ENCODE assay signal across 1 cellular context in the genomic region with DNA sequence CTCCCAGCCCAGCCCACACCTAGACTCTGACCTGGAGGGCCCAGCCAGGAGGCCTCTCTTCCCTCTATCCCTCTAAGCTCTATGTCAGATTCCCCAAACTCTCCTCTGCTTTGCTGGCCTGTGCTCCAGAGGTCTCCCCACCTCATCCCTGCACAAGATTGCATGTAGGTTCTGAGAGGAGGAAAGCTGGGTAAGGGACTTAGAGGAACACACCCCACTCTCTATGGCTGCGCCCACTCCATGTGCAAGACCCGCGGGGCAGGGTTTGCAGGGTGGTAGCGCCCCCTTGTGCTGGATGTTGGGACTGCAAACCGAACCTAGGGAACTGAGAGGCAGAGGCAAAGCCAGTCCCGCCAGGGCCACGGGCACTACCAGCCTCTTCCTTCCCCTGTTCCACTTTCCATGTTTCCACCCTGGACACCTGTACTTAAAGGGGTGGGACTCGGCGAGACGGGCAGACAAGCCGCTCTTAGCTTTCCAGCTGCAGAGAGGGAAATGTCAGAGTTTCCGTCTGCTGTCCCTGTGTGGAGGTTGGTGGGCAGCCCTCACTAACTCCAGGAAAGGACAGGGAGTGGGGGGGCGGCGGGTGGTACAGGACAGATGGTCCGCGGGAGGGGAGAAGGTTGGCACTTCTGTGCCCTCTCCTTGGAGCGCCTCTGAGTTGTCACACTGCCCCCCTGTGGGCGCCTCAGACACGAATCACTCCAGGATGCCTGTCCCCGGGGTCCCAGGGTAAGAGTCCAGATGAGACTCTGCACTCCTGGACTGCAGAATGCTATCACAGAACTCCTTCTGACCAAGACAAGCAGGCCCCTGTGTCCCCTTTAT.
TF ChIP-seq lines count a peak whose summit lies in the region.

No MANE protein-coding gene starts in this region.

TF ChIP-seq in HepG2, 621 proteins besides CTCF, POLR2A, EP300 and RAD21 (continued from another document and continues in another):
- TF ChIP-seq, protein P1, sequence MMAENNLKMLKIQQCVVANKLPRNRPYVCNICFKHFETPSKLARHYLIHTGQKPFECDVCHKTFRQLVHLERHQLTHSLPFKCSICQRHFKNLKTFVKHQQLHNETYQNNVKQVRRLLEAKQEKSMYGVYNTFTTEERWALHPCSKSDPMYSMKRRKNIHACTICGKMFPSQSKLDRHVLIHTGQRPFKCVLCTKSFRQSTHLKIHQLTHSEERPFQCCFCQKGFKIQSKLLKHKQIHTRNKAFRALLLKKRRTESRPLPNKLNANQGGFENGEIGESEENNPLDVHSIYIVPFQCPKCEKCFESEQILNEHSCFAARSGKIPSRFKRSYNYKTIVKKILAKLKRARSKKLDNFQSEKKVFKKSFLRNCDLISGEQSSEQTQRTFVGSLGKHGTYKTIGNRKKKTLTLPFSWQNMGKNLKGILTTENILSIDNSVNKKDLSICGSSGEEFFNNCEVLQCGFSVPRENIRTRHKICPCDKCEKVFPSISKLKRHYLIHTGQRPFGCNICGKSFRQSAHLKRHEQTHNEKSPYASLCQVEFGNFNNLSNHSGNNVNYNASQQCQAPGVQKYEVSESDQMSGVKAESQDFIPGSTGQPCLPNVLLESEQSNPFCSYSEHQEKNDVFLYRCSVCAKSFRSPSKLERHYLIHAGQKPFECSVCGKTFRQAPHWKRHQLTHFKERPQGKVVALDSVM (CRISPR knock-in tag; IDR thresholded peaks at IDR 0.05) = peak; percentile 84
- TF ChIP-seq, protein P2, sequence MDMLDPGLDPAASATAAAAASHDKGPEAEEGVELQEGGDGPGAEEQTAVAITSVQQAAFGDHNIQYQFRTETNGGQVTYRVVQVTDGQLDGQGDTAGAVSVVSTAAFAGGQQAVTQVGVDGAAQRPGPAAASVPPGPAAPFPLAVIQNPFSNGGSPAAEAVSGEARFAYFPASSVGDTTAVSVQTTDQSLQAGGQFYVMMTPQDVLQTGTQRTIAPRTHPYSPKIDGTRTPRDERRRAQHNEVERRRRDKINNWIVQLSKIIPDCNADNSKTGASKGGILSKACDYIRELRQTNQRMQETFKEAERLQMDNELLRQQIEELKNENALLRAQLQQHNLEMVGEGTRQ (IDR thresholded peaks at IDR 0.05; ENCODE audit: low read depth, low read length) = no peak
- TF ChIP-seq, protein P2 (CRISPR knock-in tag; IDR thresholded peaks at IDR 0.05; ENCODE audit: borderline replicate concordance) = no peak
- TF ChIP-seq, protein P3, sequence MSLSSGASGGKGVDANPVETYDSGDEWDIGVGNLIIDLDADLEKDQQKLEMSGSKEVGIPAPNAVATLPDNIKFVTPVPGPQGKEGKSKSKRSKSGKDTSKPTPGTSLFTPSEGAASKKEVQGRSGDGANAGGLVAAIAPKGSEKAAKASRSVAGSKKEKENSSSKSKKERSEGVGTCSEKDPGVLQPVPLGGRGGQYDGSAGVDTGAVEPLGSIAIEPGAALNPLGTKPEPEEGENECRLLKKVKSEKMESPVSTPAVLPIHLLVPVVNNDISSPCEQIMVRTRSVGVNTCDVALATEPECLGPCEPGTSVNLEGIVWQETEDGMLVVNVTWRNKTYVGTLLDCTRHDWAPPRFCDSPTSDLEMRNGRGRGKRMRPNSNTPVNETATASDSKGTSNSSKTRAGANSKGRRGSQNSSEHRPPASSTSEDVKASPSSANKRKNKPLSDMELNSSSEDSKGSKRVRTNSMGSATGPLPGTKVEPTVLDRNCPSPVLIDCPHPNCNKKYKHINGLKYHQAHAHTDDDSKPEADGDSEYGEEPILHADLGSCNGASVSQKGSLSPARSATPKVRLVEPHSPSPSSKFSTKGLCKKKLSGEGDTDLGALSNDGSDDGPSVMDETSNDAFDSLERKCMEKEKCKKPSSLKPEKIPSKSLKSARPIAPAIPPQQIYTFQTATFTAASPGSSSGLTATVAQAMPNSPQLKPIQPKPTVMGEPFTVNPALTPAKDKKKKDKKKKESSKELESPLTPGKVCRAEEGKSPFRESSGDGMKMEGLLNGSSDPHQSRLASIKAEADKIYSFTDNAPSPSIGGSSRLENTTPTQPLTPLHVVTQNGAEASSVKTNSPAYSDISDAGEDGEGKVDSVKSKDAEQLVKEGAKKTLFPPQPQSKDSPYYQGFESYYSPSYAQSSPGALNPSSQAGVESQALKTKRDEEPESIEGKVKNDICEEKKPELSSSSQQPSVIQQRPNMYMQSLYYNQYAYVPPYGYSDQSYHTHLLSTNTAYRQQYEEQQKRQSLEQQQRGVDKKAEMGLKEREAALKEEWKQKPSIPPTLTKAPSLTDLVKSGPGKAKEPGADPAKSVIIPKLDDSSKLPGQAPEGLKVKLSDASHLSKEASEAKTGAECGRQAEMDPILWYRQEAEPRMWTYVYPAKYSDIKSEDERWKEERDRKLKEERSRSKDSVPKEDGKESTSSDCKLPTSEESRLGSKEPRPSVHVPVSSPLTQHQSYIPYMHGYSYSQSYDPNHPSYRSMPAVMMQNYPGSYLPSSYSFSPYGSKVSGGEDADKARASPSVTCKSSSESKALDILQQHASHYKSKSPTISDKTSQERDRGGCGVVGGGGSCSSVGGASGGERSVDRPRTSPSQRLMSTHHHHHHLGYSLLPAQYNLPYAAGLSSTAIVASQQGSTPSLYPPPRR (CRISPR knock-in tag; IDR thresholded peaks at IDR 0.05; ENCODE audit: borderline replicate concordance) = peak; percentile 67
- TF ChIP-seq KLF6 (CRISPR knock-in tag; IDR thresholded peaks at IDR 0.05) (peak; percentile 55; the same call in 1 of the 2 replicates), ZNF570 (CRISPR knock-in tag; IDR thresholded peaks at IDR 0.05; ENCODE audit: borderline replicate concordance) (no peak; the same call in 1 of the 2 replicates), TEAD2 (CRISPR knock-in tag; IDR thresholded peaks at IDR 0.05) (no peak), POLR2AphosphoS5 (IDR thresholded peaks at IDR 0.05; ENCODE audit: low read depth, low read length) (no peak), ZNF253 (CRISPR knock-in tag; IDR thresholded peaks at IDR 0.05; ENCODE audit: borderline replicate concordance) (peak; percentile 52; the same call in 1 of the 2 replicates), SIX4 (CRISPR knock-in tag; IDR thresholded peaks at IDR 0.05) (no peak), NFE2L2 (IDR thresholded peaks at IDR 0.05; ENCODE audit: low read length) (no peak; the same call in 1 of the 2 replicates), CEBPG (CRISPR knock-in tag; IDR thresholded peaks at IDR 0.05) (peak; percentile 79), SALL2 (CRISPR knock-in tag; IDR thresholded peaks at IDR 0.05) (no peak), CCAR2 (optimal IDR thresholded peaks at IDR 0.05; ENCODE audit: low read depth, low read length) (peak; percentile 86), GLI4 (CRISPR knock-in tag; IDR thresholded peaks at IDR 0.05; ENCODE audit: borderline replicate concordance) (peak; percentile 97), SMARCE1 (IDR thresholded peaks at IDR 0.05; ENCODE audit: borderline replicate concordance) (no peak), RFX5 (IDR thresholded peaks at IDR 0.05; ENCODE audit: low read depth, low read length) (no peak), PRMT3 (CRISPR knock-in tag; IDR thresholded peaks at IDR 0.05; ENCODE audit: borderline replicate concordance, low read depth) (no peak; the same call in 1 of the 2 replicates), SRF (IDR thresholded peaks at IDR 0.05; ENCODE audit: low read depth, low read length) (no peak), ZBTB8A (CRISPR knock-in tag; IDR thresholded peaks at IDR 0.05; ENCODE audit: borderline replicate concordance, low read depth) (peak; percentile 48; the same call in 1 of the 2 replicates), TOE1 (CRISPR knock-in tag; IDR thresholded peaks at IDR 0.05) (peak; percentile 89; the same call in 1 of the 2 replicates), ZNF619 (CRISPR knock-in tag; IDR thresholded peaks at IDR 0.05) (peak; percentile 98), SRSF1 (optimal IDR thresholded peaks at IDR 0.05; ENCODE audit: low read depth, low read length) (no peak), ZNF12 (CRISPR knock-in tag; IDR thresholded peaks at IDR 0.05) (peak; percentile 79), ZNF720 (CRISPR knock-in tag; IDR thresholded peaks at IDR 0.05) (no peak), ZNF567 (CRISPR knock-in tag; IDR thresholded peaks at IDR 0.05; ENCODE audit: borderline replicate concordance) (peak; percentile 100), ZNF292 (CRISPR knock-in tag; IDR thresholded peaks at IDR 0.05; ENCODE audit: borderline replicate concordance, low read depth) (0 out of 2 replicates have a peak, but pooled peaks have one; percentile 55), NR2F2 (IDR thresholded peaks at IDR 0.05; ENCODE audit: borderline replicate concordance, low read depth) (peak; percentile 50; the same call in 1 of the 2 replicates), SAFB2 (CRISPR knock-in tag; IDR thresholded peaks at IDR 0.05; ENCODE audit: borderline replicate concordance, low read depth) (peak; percentile 94), ZNF782 (CRISPR knock-in tag; IDR thresholded peaks at IDR 0.05; ENCODE audit: borderline replicate concordance) (peak; percentile 97)
- TF ChIP-seq, protein P4, sequence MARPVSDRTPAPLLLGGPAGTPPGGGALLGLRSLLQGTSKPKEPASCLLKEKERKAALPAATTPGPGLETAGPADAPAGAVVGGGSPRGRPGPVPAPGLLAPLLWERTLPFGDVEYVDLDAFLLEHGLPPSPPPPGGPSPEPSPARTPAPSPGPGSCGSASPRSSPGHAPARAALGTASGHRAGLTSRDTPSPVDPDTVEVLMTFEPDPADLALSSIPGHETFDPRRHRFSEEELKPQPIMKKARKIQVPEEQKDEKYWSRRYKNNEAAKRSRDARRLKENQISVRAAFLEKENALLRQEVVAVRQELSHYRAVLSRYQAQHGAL (CRISPR knock-in tag; IDR thresholded peaks at IDR 0.05; ENCODE audit: not compliant biosample characterization) = peak; percentile 19
- TF ChIP-seq, protein P5, sequence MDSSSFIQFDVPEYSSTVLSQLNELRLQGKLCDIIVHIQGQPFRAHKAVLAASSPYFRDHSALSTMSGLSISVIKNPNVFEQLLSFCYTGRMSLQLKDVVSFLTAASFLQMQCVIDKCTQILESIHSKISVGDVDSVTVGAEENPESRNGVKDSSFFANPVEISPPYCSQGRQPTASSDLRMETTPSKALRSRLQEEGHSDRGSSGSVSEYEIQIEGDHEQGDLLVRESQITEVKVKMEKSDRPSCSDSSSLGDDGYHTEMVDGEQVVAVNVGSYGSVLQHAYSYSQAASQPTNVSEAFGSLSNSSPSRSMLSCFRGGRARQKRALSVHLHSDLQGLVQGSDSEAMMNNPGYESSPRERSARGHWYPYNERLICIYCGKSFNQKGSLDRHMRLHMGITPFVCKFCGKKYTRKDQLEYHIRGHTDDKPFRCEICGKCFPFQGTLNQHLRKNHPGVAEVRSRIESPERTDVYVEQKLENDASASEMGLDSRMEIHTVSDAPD (CRISPR knock-in tag; IDR thresholded peaks at IDR 0.05) = peak; percentile 86
- TF ChIP-seq, protein P6, sequence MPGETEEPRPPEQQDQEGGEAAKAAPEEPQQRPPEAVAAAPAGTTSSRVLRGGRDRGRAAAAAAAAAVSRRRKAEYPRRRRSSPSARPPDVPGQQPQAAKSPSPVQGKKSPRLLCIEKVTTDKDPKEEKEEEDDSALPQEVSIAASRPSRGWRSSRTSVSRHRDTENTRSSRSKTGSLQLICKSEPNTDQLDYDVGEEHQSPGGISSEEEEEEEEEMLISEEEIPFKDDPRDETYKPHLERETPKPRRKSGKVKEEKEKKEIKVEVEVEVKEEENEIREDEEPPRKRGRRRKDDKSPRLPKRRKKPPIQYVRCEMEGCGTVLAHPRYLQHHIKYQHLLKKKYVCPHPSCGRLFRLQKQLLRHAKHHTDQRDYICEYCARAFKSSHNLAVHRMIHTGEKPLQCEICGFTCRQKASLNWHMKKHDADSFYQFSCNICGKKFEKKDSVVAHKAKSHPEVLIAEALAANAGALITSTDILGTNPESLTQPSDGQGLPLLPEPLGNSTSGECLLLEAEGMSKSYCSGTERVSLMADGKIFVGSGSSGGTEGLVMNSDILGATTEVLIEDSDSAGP (CRISPR knock-in tag; IDR thresholded peaks at IDR 0.05; ENCODE audit: borderline replicate concordance) = peak; percentile 97
- TF ChIP-seq, protein P7, sequence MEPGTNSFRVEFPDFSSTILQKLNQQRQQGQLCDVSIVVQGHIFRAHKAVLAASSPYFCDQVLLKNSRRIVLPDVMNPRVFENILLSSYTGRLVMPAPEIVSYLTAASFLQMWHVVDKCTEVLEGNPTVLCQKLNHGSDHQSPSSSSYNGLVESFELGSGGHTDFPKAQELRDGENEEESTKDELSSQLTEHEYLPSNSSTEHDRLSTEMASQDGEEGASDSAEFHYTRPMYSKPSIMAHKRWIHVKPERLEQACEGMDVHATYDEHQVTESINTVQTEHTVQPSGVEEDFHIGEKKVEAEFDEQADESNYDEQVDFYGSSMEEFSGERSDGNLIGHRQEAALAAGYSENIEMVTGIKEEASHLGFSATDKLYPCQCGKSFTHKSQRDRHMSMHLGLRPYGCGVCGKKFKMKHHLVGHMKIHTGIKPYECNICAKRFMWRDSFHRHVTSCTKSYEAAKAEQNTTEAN (CRISPR knock-in tag; conservative IDR thresholded peaks at IDR 0.05) = peak; percentile 61; the same call in 1 of the 2 replicates
- TF ChIP-seq, protein P8, sequence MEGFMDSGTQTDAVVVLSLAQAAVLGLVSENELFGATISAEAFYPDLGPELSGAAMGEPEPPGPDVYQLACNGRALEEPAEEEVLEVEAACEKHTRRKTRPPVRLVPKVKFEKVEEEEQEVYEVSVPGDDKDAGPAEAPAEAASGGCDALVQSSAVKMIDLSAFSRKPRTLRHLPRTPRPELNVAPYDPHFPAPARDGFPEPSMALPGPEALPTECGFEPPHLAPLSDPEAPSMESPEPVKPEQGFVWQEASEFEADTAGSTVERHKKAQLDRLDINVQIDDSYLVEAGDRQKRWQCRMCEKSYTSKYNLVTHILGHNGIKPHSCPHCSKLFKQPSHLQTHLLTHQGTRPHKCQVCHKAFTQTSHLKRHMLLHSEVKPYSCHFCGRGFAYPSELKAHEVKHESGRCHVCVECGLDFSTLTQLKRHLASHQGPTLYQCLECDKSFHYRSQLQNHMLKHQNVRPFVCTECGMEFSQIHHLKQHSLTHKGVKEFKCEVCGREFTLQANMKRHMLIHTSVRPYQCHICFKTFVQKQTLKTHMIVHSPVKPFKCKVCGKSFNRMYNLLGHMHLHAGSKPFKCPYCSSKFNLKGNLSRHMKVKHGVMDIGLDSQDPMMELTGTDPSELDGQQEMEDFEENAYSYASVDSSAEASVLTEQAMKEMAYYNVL (CRISPR knock-in tag; IDR thresholded peaks at IDR 0.05; ENCODE audit: borderline replicate concordance) = peak; percentile 84
- TF ChIP-seq, protein P9, sequence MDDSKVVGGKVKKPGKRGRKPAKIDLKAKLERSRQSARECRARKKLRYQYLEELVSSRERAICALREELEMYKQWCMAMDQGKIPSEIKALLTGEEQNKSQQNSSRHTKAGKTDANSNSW (CRISPR knock-in tag; IDR thresholded peaks at IDR 0.05; ENCODE audit: borderline replicate concordance) = peak; percentile 65; the same call in 1 of the 2 replicates
- TF ChIP-seq, protein P10, sequence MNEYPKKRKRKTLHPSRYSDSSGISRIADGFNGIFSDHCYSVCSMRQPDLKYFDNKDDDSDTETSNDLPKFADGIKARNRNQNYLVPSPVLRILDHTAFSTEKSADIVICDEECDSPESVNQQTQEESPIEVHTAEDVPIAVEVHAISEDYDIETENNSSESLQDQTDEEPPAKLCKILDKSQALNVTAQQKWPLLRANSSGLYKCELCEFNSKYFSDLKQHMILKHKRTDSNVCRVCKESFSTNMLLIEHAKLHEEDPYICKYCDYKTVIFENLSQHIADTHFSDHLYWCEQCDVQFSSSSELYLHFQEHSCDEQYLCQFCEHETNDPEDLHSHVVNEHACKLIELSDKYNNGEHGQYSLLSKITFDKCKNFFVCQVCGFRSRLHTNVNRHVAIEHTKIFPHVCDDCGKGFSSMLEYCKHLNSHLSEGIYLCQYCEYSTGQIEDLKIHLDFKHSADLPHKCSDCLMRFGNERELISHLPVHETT (CRISPR knock-in tag; conservative IDR thresholded peaks at IDR 0.05) = no peak
